ENCODE assay signal across 15 cellular contexts in genomic region chr15:69504352-69505040, GRCh38.
"Had no signal": no experiment of that assay in that cellular context is flagged by ENCODE, and none has a peak within 500 bp of the region (broad histone marks: within the 10 kb centered on the region; RNA-seq: fewer than 3 reads in every experiment).

No MANE protein-coding gene starts in this region.

- H3K9me3 Mint-ChIP-seq: activated CD4-positive, alpha-beta T cell treated with anti-CD3 and anti-CD28 coated beads, Interleukin-2, amount 10 ng/mL, durations not matched to agents 7 days and 5 days; immature natural killer cell; T-helper 1 cell treated with Interleukin-12 subunit alpha and Interleukin-12 subunit beta and Interleukin-4 antibody, amounts not matched to agents 30 μg/mL and 1 μg/mL, for 36 hours had no signal

- H3K27me3 Mint-ChIP-seq: activated CD4-positive, alpha-beta T cell treated with anti-CD3 and anti-CD28 coated beads, Interleukin-2, amount 10 ng/mL, durations not matched to agents 7 days and 5 days; naive thymus-derived CD4-positive, alpha-beta T cell had no signal

- ATAC-seq: naive thymus-derived CD4-positive, alpha-beta T cell; right lobe of liver had no signal

- H3K27me3 ChIP-seq: adrenal gland, neutrophil, right lobe of liver had no signal

- H3K4me3 Mint-ChIP-seq: activated CD4-positive, alpha-beta T cell treated with anti-CD3 and anti-CD28 coated beads, Interleukin-2, amount 10 ng/mL, durations not matched to agents 7 days and 5 days; immature natural killer cell; naive thymus-derived CD4-positive, alpha-beta T cell; T-helper 1 cell treated with Interleukin-12 subunit alpha and Interleukin-12 subunit beta and Interleukin-4 antibody, amounts not matched to agents 30 μg/mL and 1 μg/mL, for 36 hours had no signal

- H3K4me1 ChIP-seq: adrenal gland, right lobe of liver had no signal

- H3K4me3 ChIP-seq: adrenal gland, coronary artery, lung, right lobe of liver had no signal

- H3K36me3 Mint-ChIP-seq: immature natural killer cell had no signal

- H3K27ac Mint-ChIP-seq: activated CD4-positive, alpha-beta T cell treated with anti-CD3 and anti-CD28 coated beads, Interleukin-2, amount 10 ng/mL, durations not matched to agents 7 days and 5 days; naive thymus-derived CD4-positive, alpha-beta T cell; T-helper 1 cell treated with Interleukin-12 subunit alpha and Interleukin-12 subunit beta and Interleukin-4 antibody, amounts not matched to agents 30 μg/mL and 1 μg/mL, for 36 hours had no signal

- H3K27ac ChIP-seq: adrenal gland, coronary artery, neutrophil, right lobe of liver had no signal

- H3K9me3 ChIP-seq: adrenal gland, neutrophil, right lobe of liver had no signal

- H3K4me1 Mint-ChIP-seq: activated CD4-positive, alpha-beta T cell treated with anti-CD3 and anti-CD28 coated beads, Interleukin-2, amount 10 ng/mL, durations not matched to agents 7 days and 5 days had no signal

- DNase-seq: activated CD4-positive, alpha-beta T cell treated with anti-CD3 and anti-CD28 coated beads, Interleukin-2, amount 10 ng/mL, durations not matched to agents 7 days and 5 days; activated CD4-positive, CD25-positive, alpha-beta regulatory T cell; activated naive CD4-positive, alpha-beta T cell treated with anti-CD3 and anti-CD28 coated beads, Interleukin-2, amount 50 U/mL, for 16 hours; central memory CD4-positive, alpha-beta T cell; effector memory CD4-positive, alpha-beta T cell; immature natural killer cell; left cardiac atrium; naive thymus-derived CD4-positive, alpha-beta T cell; right lobe of liver; stimulated activated naive CD4-positive, alpha-beta T cell treated with Interleukin-2 at 50 U/mL for 16 hours had no signal

- H3K36me3 ChIP-seq: adrenal gland, neutrophil, right lobe of liver had no signal
